ENCODE assay signal across 8 cellular contexts in genomic region chr5:65928341-65928752, GRCh38. TPM values are rescaled to one million over a fixed set of nuclear protein-coding genes. Genes with fewer than 3 reads are reported as not detected.
DNase-seq lines count a peak whose midpoint lies in the region; ATAC-seq and TF ChIP-seq lines count a peak whose summit lies in the region.

No MANE protein-coding gene starts in this region.

- H3K4me1 Mint-ChIP-seq in naive thymus-derived CD4-positive, alpha-beta T cell, result peaks cover 44 to 60% (median 54%) of the 10 kb centered on the region in 7 donors

- peaks cover 0 to 15% (median 0%) of the 10 kb centered on the region in 5 donors for H3K27me3 Mint-ChIP-seq in naive thymus-derived CD4-positive, alpha-beta T cell

- H3K27me3 ChIP-seq in BJ (ENCODE audit: control insufficient read depth, insufficient read depth, low read length) (no peaks in the 10 kb centered on the region), colonic mucosa (no peaks in the 10 kb centered on the region)
- H3K27me3 ChIP-seq in naive thymus-derived CD4-positive, alpha-beta T cell (ENCODE audit: control insufficient read depth in 2 of 2, insufficient read depth in 2 of 2, low read length in 2 of 2), result no peaks in the 10 kb centered on the region

- CTCF ChIA-PET in BJ (lab: Yijun Ruan, JAX) (no interaction called here), RWPE1 (lab: Yijun Ruan, JAX) (interaction anchor here (0.7 kb wide), 1 partner anchor 93 kb away, joined by 3 read pairs; no protein-coding TSS in a partner anchor)
- CTCF ChIA-PET in naive thymus-derived CD4-positive, alpha-beta T cell (lab: Charles Lee), result no interaction called here

- peak overlapping the region; percentile 62 for H3K4me3 ChIP-seq in BJ (ENCODE audit: low read depth, low read length)
- H3K4me3 ChIP-seq in Jurkat, Clone E6-1 (ENCODE audit: low read length), result peak overlapping the region; percentile 86
- H3K4me3 ChIP-seq in colonic mucosa, result peak overlapping the region; percentile 74
- peak overlapping the region; percentile 81 for H3K4me3 ChIP-seq in naive thymus-derived CD4-positive, alpha-beta T cell (ENCODE audit: low read length)

- no peak for TF ChIP-seq CTCF in BJ (IDR thresholded peaks at IDR 0.05; ENCODE audit: insufficient read depth, low read depth, low read length)
- TF ChIP-seq CTCF in colonic mucosa (IDR thresholded peaks at IDR 0.05), result no peak
- no peak for TF ChIP-seq CTCF in RWPE1 (conservative IDR thresholded peaks at IDR 0.05; ENCODE audit: low read depth)

- H3K9me3 ChIP-seq in colonic mucosa, result no peaks in the 10 kb centered on the region
- no peaks in the 10 kb centered on the region for H3K9me3 ChIP-seq in naive thymus-derived CD4-positive, alpha-beta T cell (ENCODE audit: control insufficient read depth in 2 of 3, low read length in 3 of 3)

- peak overlapping the region; percentile 32 to 96 (median 95) for H3K27ac Mint-ChIP-seq in naive thymus-derived CD4-positive, alpha-beta T cell

- intact Hi-C loops in colonic mucosa (cut with DNase I), result loop anchor here (10.0 kb wide), 2 partner anchors 86 to 114 kb away; no protein-coding TSS in a partner anchor
- intact Hi-C loops in naive thymus-derived CD4-positive, alpha-beta T cell (cut with micrococcal nuclease), result loop anchor here (1.0 to 10.0 kb wide), 17 partner anchors 8 to 1161 kb away; partner anchors contain the start of genes CENPK (in 1 of the 2), CWC27 (in 1 of the 2), PPWD1 (in 1 of the 2) and SREK1IP1 (in 1 of the 2)
- intact Hi-C loops in left colon (cut with DNase I, micrococcal nuclease), result no loop called here

- H3K4me3 Mint-ChIP-seq in naive thymus-derived CD4-positive, alpha-beta T cell, result peak overlapping the region; percentile 89 to 99 (median 97)

- H3K36me3 Mint-ChIP-seq in naive thymus-derived CD4-positive, alpha-beta T cell, result peaks cover 0 to 16% (median 16%) of the 10 kb centered on the region in 5 donors

- H3K4me1 ChIP-seq in colonic mucosa, result no peaks in the 10 kb centered on the region
- peaks cover 32% of the 10 kb centered on the region in 2 donors for H3K4me1 ChIP-seq in naive thymus-derived CD4-positive, alpha-beta T cell (ENCODE audit: control insufficient read depth in 2 of 2, insufficient read depth in 2 of 2, low read length in 2 of 2)

- no peaks in the 10 kb centered on the region; the same call in 1 of the 2 replicates for H3K36me3 ChIP-seq in BJ (ENCODE audit: control insufficient read depth, insufficient read depth, low read length)
- no peaks in the 10 kb centered on the region for H3K36me3 ChIP-seq in colonic mucosa
- H3K36me3 ChIP-seq in naive thymus-derived CD4-positive, alpha-beta T cell (ENCODE audit: control insufficient read depth in 2 of 3, insufficient read depth in 3 of 3, low read length in 3 of 3), result peaks cover 0 to 8% (median 0%) of the 10 kb centered on the region in 3 experiments

- peak overlapping the region in 1 of 2 donors; percentile 88 for H3K9ac ChIP-seq in colonic mucosa (ENCODE audit: low read depth in 2 of 2, low read length in 2 of 2)

- POLR2A ChIA-PET in BJ (lab: Charles Lee), result interaction anchor here (0.6 to 0.7 kb wide), 2 partner anchors 67 to 206 kb away, joined by 5 to 19 read pairs; no protein-coding TSS in a partner anchor
- POLR2A ChIA-PET in naive thymus-derived CD4-positive, alpha-beta T cell (lab: Charles Lee), result interaction anchor here (0.6 to 1.5 kb wide), 3 partner anchors 20 to 216 kb away, joined by 4 to 7 read pairs (median 6); partner anchors contain the start of gene SREK1
- POLR2A ChIA-PET in RWPE1 (lab: Yijun Ruan, JAX; ENCODE audit: low non-redundant PET), result no interaction called here

- H3K27ac ChIP-seq in colonic mucosa, result no peak overlapping the region
- H3K27ac ChIP-seq in naive thymus-derived CD4-positive, alpha-beta T cell (ENCODE audit: low read depth, low read length), result peak overlapping the region; percentile 96
- H3K27ac ChIP-seq in RWPE1, result no peak overlapping the region

- no peak for ATAC-seq in naive thymus-derived CD4-positive, alpha-beta T cell
- ATAC-seq in GM21447 (IDR thresholded peaks at IDR 0.05; ENCODE audit: unreplicated experiment) (no peak), left colon (no peak)

- H3K9me3 Mint-ChIP-seq in naive thymus-derived CD4-positive, alpha-beta T cell, result no peaks in the 10 kb centered on the region

- DNase-seq in BJ (ENCODE audit: low read depth) (no peak), colonic mucosa (no peak), NOMO-1 treated with dmso at 0.1 percent for 144 hours (lab: John Stamatoyannopoulos, UW; ENCODE audit: unreplicated experiment) (no peak), left colon (no peak), RWPE1 (ENCODE audit: low spot score) (no peak)
- no peak for DNase-seq in Jurkat, Clone E6-1 (ENCODE audit: low read depth, low spot score)
- peak in 1 of 9 donors; percentile 7 for DNase-seq in naive thymus-derived CD4-positive, alpha-beta T cell

RNA-seq across cellular contexts. Expression of gene ERBIN, which starts 2.0 kb away (rescaled TPM):
- 26.0 and 56.0 TPM in 2 replicates for polyA plus RNA-seq in BJ (2011; rRNA removed)
- 47.2 and 53.8 TPM in 2 replicates for polyA minus RNA-seq in BJ (2011; rRNA and poly(A)+ RNA removed)
- polyA plus RNA-seq in Jurkat, Clone E6-1 (2012; ENCODE audit: insufficient read depth, insufficient read length), result 26.1 TPM
- total RNA-seq in colonic mucosa (100 to 1,000 TPM in 1 of 2 donors, 10 to 100 TPM in 1; 69.3 to 110 TPM), left colon (100 to 1,000 TPM in 1 of 2 donors, 10 to 100 TPM in 1; 98.1 to 136 TPM)
- total RNA-seq in naive thymus-derived CD4-positive, alpha-beta T cell, result 100 to 1,000 TPM in 4 of 5 experiments, 10 to 100 TPM in 1; 55.0 to 125 (median 113) TPM
- polyA plus RNA-seq in naive thymus-derived CD4-positive, alpha-beta T cell, result 10 to 100 TPM; 45.1 to 60.5 TPM

Comparison
In these comparisons a context has a peak if more than half of its experiments do, and no peak if none do; other contexts are left out.
1. intact Hi-C loops: an anchor here in colonic mucosa (10.0 kb wide) and naive thymus-derived CD4-positive, alpha-beta T cell (1.0 to 10.0 kb wide); none called in left colon.